16 cellular contexts compared by ENCODE assay signal in the genomic region with DNA sequence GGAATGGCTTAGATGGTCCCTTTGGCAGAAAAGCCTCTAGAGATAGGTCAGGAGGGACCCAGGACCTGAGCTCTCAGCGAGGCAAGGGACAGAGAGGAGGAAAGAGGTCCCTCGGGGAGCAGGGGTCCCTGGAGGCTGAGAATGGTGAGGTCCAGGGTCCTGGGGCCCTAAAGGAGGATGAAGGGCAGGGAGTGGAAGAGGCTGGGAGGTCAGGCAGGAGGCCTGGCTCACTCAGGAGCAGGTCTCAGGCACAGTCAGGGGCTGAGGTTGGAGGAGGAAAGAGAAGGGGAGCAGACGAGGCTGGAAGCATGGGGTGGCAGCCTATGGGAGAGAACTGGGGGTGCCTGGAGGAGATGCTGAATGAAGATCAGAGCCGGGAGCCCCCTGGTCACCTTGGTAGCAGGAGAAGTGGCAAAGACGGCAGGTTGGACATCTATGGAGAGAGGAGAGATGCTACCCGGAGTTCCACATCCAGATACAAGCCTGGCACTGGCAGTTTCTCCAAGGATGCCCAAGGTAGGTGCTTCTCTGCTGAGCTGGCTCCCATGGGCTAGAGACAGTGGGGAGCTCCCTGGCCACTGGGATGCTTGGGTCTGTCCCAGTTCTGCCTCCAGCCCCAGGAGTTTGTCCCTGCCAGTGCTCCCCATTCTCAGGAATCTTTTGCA. TPM values are rescaled to one million over a fixed set of nuclear protein-coding genes. Genes with fewer than 3 reads are reported as not detected.
DNase-seq lines count a peak whose midpoint lies in the region; ATAC-seq, FAIRE-seq and TF ChIP-seq lines count a peak whose summit lies in the region.
"Had no signal": no experiment of that assay in that cellular context is flagged by ENCODE, and none has a peak within 500 bp of the region (broad histone marks: within the 10 kb centered on the region; RNA-seq: fewer than 3 reads in every experiment).

No MANE protein-coding gene starts in this region.

- no peak overlapping the region for H2BK120ac ChIP-seq in IMR-90 (ENCODE audit: low read depth, low read length)

- no peak overlapping the region for H2BK5ac ChIP-seq in IMR-90 (ENCODE audit: low read depth, low read length, poor library complexity, severe bottlenecking)

- H4K8ac ChIP-seq in IMR-90 (ENCODE audit: low read depth in 2 of 2, low read length in 2 of 2): no peak overlapping the region

- H3K4me1 ChIP-seq in IMR-90 (ENCODE audit: control insufficient read depth, insufficient read depth, low read length): no peaks in the 10 kb centered on the region
- H3K4me1 ChIP-seq in kidney (ENCODE audit: control insufficient read depth in 1 of 2, insufficient read depth in 1 of 2, low read depth in 1 of 2, low read length in 2 of 2): no peaks in the 10 kb centered on the region
- no peaks in the 10 kb centered on the region for H3K4me1 ChIP-seq in upper lobe of left lung
- H3K4me1 ChIP-seq in gastroesophageal sphincter: no peaks in the 10 kb centered on the region

- peak overlapping the region; percentile 52 for H2AK9ac ChIP-seq in IMR-90 (replicated peaks; ENCODE audit: low read depth, low read length, poor library complexity)

- TF ChIP-seq RAD21 in IMR-90 (IDR thresholded peaks at IDR 0.05; ENCODE audit: low read length): no peak

- H2BK15ac ChIP-seq in IMR-90 (ENCODE audit: low read depth, low read length): no peak overlapping the region

- WGBS in IMR-90 (ENCODE audit: extremely low coverage in 2 of 2, insufficient read length in 1 of 2), 2 experiments: 50% methylated on average over 2 of the region's 6 CpGs; no CpG with 5 or more reads in 1 of the 2 experiments
- WGBS in upper lobe of left lung, 2 donors: 74 to 87% methylated on average over 5 to 6 of the region's 6 CpGs
- 69 to 92% methylated on average over 4 to 5 of the region's 6 CpGs for WGBS in gastroesophageal sphincter (ENCODE audit: low coverage in 1 of 2), 2 donors

- no peak overlapping the region for H3K56ac ChIP-seq in IMR-90 (ENCODE audit: extremely low read depth, insufficient read depth, low read length)

- no peak overlapping the region for H4K5ac ChIP-seq in IMR-90 (ENCODE audit: low read depth, low read length)

- no peaks in the 10 kb centered on the region for H4K20me1 ChIP-seq in IMR-90 (ENCODE audit: insufficient read depth, low read length)

- H3K9ac ChIP-seq in IMR-90 (ENCODE audit: low read depth, low read length): no peak overlapping the region
- H3K9ac ChIP-seq in kidney (ENCODE audit: low read length in 2 of 2): no peak overlapping the region
- H3K9ac ChIP-seq: BLaER1 treated with 17β-estradiol and CSF1 and Interleukin-3, amounts not matched to agents 10 nM and 100 nM had no signal

- no peak for TF ChIP-seq CTCF in IMR-90 (conservative IDR thresholded peaks at IDR 0.05; ENCODE audit: low read depth, low read length)
- TF ChIP-seq CTCF in kidney (IDR thresholded peaks at IDR 0.05; ENCODE audit: borderline replicate concordance, extremely low read depth, insufficient read depth): no peak
- no peak for TF ChIP-seq CTCF in upper lobe of left lung (IDR thresholded peaks at IDR 0.05)
- no peak for TF ChIP-seq CTCF in gastroesophageal sphincter (IDR thresholded peaks at IDR 0.05)

- CTCF ChIA-PET in IMR-90 (lab: Yijun Ruan, JAX): no interaction called here

- FAIRE-seq in kidney (lab: Jason Lieb, UNC): no peak
- FAIRE-seq: GM12891 had no signal

- no peak overlapping the region for H4K91ac ChIP-seq in IMR-90 (ENCODE audit: insufficient read depth, low read depth, low read length)

- H3K27me3 ChIP-seq in IMR-90 (ENCODE audit: control insufficient read depth, insufficient read depth, low read length) (peaks cover 67% of the 10 kb centered on the region), upper lobe of left lung (no peaks in the 10 kb centered on the region), gastroesophageal sphincter (no peaks in the 10 kb centered on the region)
- H3K27me3 ChIP-seq: BLaER1 treated with 17β-estradiol and CSF1 and Interleukin-3, amounts not matched to agents 10 nM and 100 nM had no signal

- peak; percentile 28 for DNase-seq in activated effector memory CD4-positive, alpha-beta T cell treated with anti-CD3 and anti-CD28 coated beads, Interleukin-2, amount 50 U/mL, for 16 hours
- no peak for DNase-seq in activated effector memory CD4-positive, alpha-beta T cell treated with Interleukin-2 at 50 U/mL for 16 hours
- DNase-seq in IMR-90 (no peak), kidney (peak; percentile 54), sciatic nerve (ENCODE audit: low spot score) (peak; percentile 46), upper lobe of left lung (no peak)
- DNase-seq: ACHN, DMS79, H7 had no signal

- H3K23ac ChIP-seq in IMR-90 (ENCODE audit: low read depth, low read length): no peak overlapping the region

- H3K14ac ChIP-seq in IMR-90 (replicated peaks; ENCODE audit: low read depth, low read length): no peak overlapping the region

- BruUV-seq in IMR-90 (replicated peaks; lab: Mats Ljungman, UMichigan): no TSS peak

- no peak for TF ChIP-seq POLR2A in IMR-90 (IDR thresholded peaks at IDR 0.05; ENCODE audit: low read depth, low read length)
- TF ChIP-seq POLR2A in upper lobe of left lung (IDR thresholded peaks at IDR 0.05): no peak
- TF ChIP-seq POLR2A in gastroesophageal sphincter (IDR thresholded peaks at IDR 0.05): no peak

- in situ Hi-C loops in IMR-90 (cut with MboI; ENCODE audit: low sequenced_read_pairs): no loop called here

- H3K4me3 ChIP-seq in IMR-90 (ENCODE audit: insufficient read depth, low read depth, low read length) (no peak overlapping the region), kidney (ENCODE audit: low read length in 2 of 2) (no peak overlapping the region), upper lobe of left lung (no peak overlapping the region), gastroesophageal sphincter (no peak overlapping the region)
- H3K4me3 ChIP-seq: BLaER1 treated with 17β-estradiol and CSF1 and Interleukin-3, amounts not matched to agents 10 nM and 100 nM; GM23338 had no signal

- H3K36me3 ChIP-seq in IMR-90 (ENCODE audit: control insufficient read depth, insufficient read depth, low read length): no peaks in the 10 kb centered on the region
- H3K36me3 ChIP-seq in kidney (ENCODE audit: control insufficient read depth in 1 of 2, insufficient read depth in 2 of 2, low read length in 2 of 2): no peaks in the 10 kb centered on the region
- no peaks in the 10 kb centered on the region for H3K36me3 ChIP-seq in upper lobe of left lung
- H3K36me3 ChIP-seq in gastroesophageal sphincter: no peaks in the 10 kb centered on the region
- H3K36me3 ChIP-seq: BLaER1 treated with 17β-estradiol and CSF1 and Interleukin-3, amounts not matched to agents 10 nM and 100 nM had no signal

- no peak overlapping the region for H2AK5ac ChIP-seq in IMR-90 (ENCODE audit: low read depth, low read length)

- POLR2A ChIA-PET in IMR-90 (lab: Charles Lee; ENCODE audit: unreplicated experiment): no interaction called here

- H3K4me2 ChIP-seq in IMR-90 (ENCODE audit: low read depth, low read length): no peak overlapping the region
- H3K4me2 ChIP-seq: BLaER1 treated with 17β-estradiol and CSF1 and Interleukin-3, amounts not matched to agents 10 nM and 100 nM; GM23338 had no signal

- dilution Hi-C loops in IMR-90 (cut with HindIII; ENCODE audit: low sequenced_read_pairs, unreplicated experiment): no loop called here

- no peaks in the 10 kb centered on the region for H3K9me3 ChIP-seq in IMR-90 (ENCODE audit: control insufficient read depth, insufficient read depth, low read length)
- no peaks in the 10 kb centered on the region for H3K9me3 ChIP-seq in kidney (ENCODE audit: control insufficient read depth in 1 of 2, low read length in 2 of 2)
- H3K9me3 ChIP-seq in upper lobe of left lung: no peaks in the 10 kb centered on the region
- no peaks in the 10 kb centered on the region for H3K9me3 ChIP-seq in gastroesophageal sphincter
- H3K9me3 ChIP-seq: BLaER1 treated with 17β-estradiol and CSF1 and Interleukin-3, amounts not matched to agents 10 nM and 100 nM had no signal

- TF ChIP-seq EP300 in upper lobe of left lung (IDR thresholded peaks at IDR 0.05) (no peak), gastroesophageal sphincter (IDR thresholded peaks at IDR 0.05) (no peak)

- H3K79me1 ChIP-seq in IMR-90 (ENCODE audit: low read depth in 1 of 2, low read length in 2 of 2): no peaks in the 10 kb centered on the region

- ATAC-seq in IMR-90 (ENCODE audit: low read depth) (no peak), sciatic nerve (no peak), upper lobe of left lung (ENCODE audit: low FRiP score in 2 of 2) (no peak), gastroesophageal sphincter (no peak), GM18498 (IDR thresholded peaks at IDR 0.05; ENCODE audit: unreplicated experiment) (no peak)
- ATAC-seq: GM23338 had no signal

- intact Hi-C loops in IMR-90 (cut with micrococcal nuclease) (no loop called here), kidney (cut with DNase I) (no loop called here), sciatic nerve (cut with DNase I) (no loop called here)

- H2AFZ ChIP-seq in IMR-90 (replicated peaks; ENCODE audit: low read length, poor library complexity): no peak overlapping the region
- H2AFZ ChIP-seq: GM23338 had no signal

- H3K18ac ChIP-seq in IMR-90 (ENCODE audit: low read depth, low read length): no peak overlapping the region

- H3K27ac ChIP-seq in IMR-90 (ENCODE audit: insufficient read depth, low read length) (no peak overlapping the region), kidney (ENCODE audit: low read depth in 2 of 2, low read length in 2 of 2) (no peak overlapping the region), upper lobe of left lung (no peak overlapping the region), gastroesophageal sphincter (no peak overlapping the region)
- H3K27ac ChIP-seq: BLaER1 treated with 17β-estradiol and CSF1 and Interleukin-3, amounts not matched to agents 10 nM and 100 nM; HL-60 had no signal

- no peaks in the 10 kb centered on the region for H3K9me1 ChIP-seq in IMR-90 (ENCODE audit: insufficient read depth, low read length)

- H2BK20ac ChIP-seq in IMR-90 (ENCODE audit: low read depth, low read length): no peak overlapping the region

- no peak overlapping the region for H3K4ac ChIP-seq in IMR-90 (ENCODE audit: low read depth, low read length)

RNA-seq across cellular contexts. Expression of gene IGFN1, which starts 22.6 kb away (rescaled TPM):
- total RNA-seq in IMR-90 (2012; rRNA removed) (not detected in 2 replicates), kidney (2.8 TPM), sciatic nerve (1.7 TPM), upper lobe of left lung (1 to 10 TPM in 1 of 6 donors, under 1 TPM in 3, not detected in 2; 0.11 to 6.3 (median 0.79) TPM), gastroesophageal sphincter (not detected)
- polyA plus RNA-seq in IMR-90 (2012; rRNA removed) (0.04 and 0.05 TPM in 2 replicates), kidney (ENCODE audit: insufficient read depth, low read depth, low replicate concordance) (not detected)
- 0.01 TPM in 1 of 2 replicates, not detected in the other for polyA plus RNA-seq in IMR-90 (2012; cell fraction: cytosol; rRNA removed)
- 0.18 and 0.49 TPM in 2 replicates for polyA plus RNA-seq in IMR-90 (2012; cell fraction: nucleus; rRNA removed; ENCODE audit: low replicate concordance)
- total RNA-seq: CD4-positive, alpha-beta T cell; GM23338 had no signal
- polyA plus RNA-seq: GM23338 had no signal

RNA-seq across cellular contexts. Expression of gene TMEM9, which starts 59.0 kb away (rescaled TPM):
- 62.8 and 76.7 TPM in 2 replicates for total RNA-seq in IMR-90 (2012; rRNA removed)
- polyA plus RNA-seq in IMR-90 (2012; rRNA removed): 97.0 and 107 TPM in 2 replicates
- polyA plus RNA-seq in IMR-90 (2012; cell fraction: cytosol; rRNA removed): 60.6 and 115 TPM in 2 replicates
- polyA plus RNA-seq in IMR-90 (2012; cell fraction: nucleus; rRNA removed; ENCODE audit: low replicate concordance): 66.7 and 97.2 TPM in 2 replicates
- total RNA-seq in kidney: 81.9 TPM
- polyA plus RNA-seq in kidney (ENCODE audit: insufficient read depth, low read depth, low replicate concordance): 166 TPM
- total RNA-seq in sciatic nerve: 42.9 TPM
- total RNA-seq in upper lobe of left lung: 10 to 100 TPM; 29.3 to 73.6 (median 59.2) TPM
- total RNA-seq in gastroesophageal sphincter: 10 to 100 TPM; 51.7 to 61.5 (median 56.7) TPM

Comparison
In these comparisons a context has a peak if more than half of its experiments do, and no peak if none do; other contexts are left out.
1. DNase-seq: peak in activated effector memory CD4-positive, alpha-beta T cell treated with anti-CD3 and anti-CD28 coated beads, Interleukin-2, amount 50 U/mL, for 16 hours (single experiment), kidney (single experiment) and sciatic nerve (single experiment); none in activated effector memory CD4-positive, alpha-beta T cell treated with Interleukin-2 at 50 U/mL for 16 hours (single experiment), IMR-90 (single experiment) and upper lobe of left lung (0 of 2).